20 cellular contexts compared by ENCODE assay signal in genomic region chr18:55513199-55513598, GRCh38.
DNase-seq lines count a peak whose midpoint lies in the region; ATAC-seq and TF ChIP-seq lines count a peak whose summit lies in the region.
"Had no signal": no experiment of that assay in that cellular context is flagged by ENCODE, and none has a peak within 500 bp of the region (broad histone marks: within the 10 kb centered on the region; RNA-seq: fewer than 3 reads in every experiment).

No MANE protein-coding gene starts in this region.

- no peak for ATAC-seq in WTC11
- no peak for ATAC-seq in GM21825 (IDR thresholded peaks at IDR 0.05; ENCODE audit: unreplicated experiment)
- ATAC-seq: activated T-cell treated with anti-CD3 and anti-CD28 coated beads, Interleukin-2, amount 50 U/mL, for 72 hours; GM12878; left lobe of liver had no signal

- no peak overlapping the region for H2BK12ac ChIP-seq in mesenchymal stem cell (ENCODE audit: low read length in 2 of 2)

- H3K27me3 Mint-ChIP-seq in WTC11 (ENCODE audit: low read depth), result no peaks in the 10 kb centered on the region
- H3K27me3 Mint-ChIP-seq in activated CD4-positive, alpha-beta memory T cell treated with anti-CD3 and anti-CD28 coated beads, Interleukin-2, amount 10 ng/mL, durations not matched to agents 7 days and 5 days, result no peaks in the 10 kb centered on the region
- H3K27me3 Mint-ChIP-seq: activated B cell treated with CpG ODN at 0.5 μM for 24 hours; activated naive CD8-positive, alpha-beta T cell; brain had no signal

- H2AK5ac ChIP-seq in mesenchymal stem cell (ENCODE audit: low read length, severe bottlenecking), result no peak overlapping the region

- H2BK5ac ChIP-seq in mesenchymal stem cell (ENCODE audit: low read depth, low read length, poor library complexity, severe bottlenecking), result no peak overlapping the region

- no peak overlapping the region for H3K4me2 ChIP-seq in mesenchymal stem cell (ENCODE audit: low read length, poor library complexity, severe bottlenecking)

- H3K9me3 ChIP-seq in HUES48 (ENCODE audit: control insufficient read depth, insufficient read depth, low read length), result no peaks in the 10 kb centered on the region
- no peaks in the 10 kb centered on the region for H3K9me3 ChIP-seq in mesenchymal stem cell (ENCODE audit: control insufficient read depth, low read length)
- H3K9me3 ChIP-seq in transverse colon, result no peaks in the 10 kb centered on the region

- no peaks in the 10 kb centered on the region for H3K27me3 ChIP-seq in HUES48 (ENCODE audit: control insufficient read depth, insufficient read depth, low read length)
- no peaks in the 10 kb centered on the region for H3K27me3 ChIP-seq in mesenchymal stem cell (ENCODE audit: control insufficient read depth in 1 of 2, insufficient read depth in 1 of 2, low read length in 2 of 2)
- no peaks in the 10 kb centered on the region for H3K27me3 ChIP-seq in transverse colon

- no peak for TF ChIP-seq CTCF in WTC11 (IDR thresholded peaks at IDR 0.05)
- no peak for TF ChIP-seq CTCF in transverse colon (IDR thresholded peaks at IDR 0.05)

- no peak overlapping the region for H3K14ac ChIP-seq in mesenchymal stem cell (ENCODE audit: low read length in 2 of 2)

- POLR2A ChIA-PET in WTC11 (lab: Charles Lee), result interaction anchor here (1.4 kb wide), 1 partner anchor 10 kb away, joined by 3 read pairs; no protein-coding TSS in a partner anchor
- POLR2A ChIA-PET in activated CD4-positive, alpha-beta memory T cell treated with anti-CD3 and anti-CD28 coated beads, Interleukin-2, amount 10 ng/mL, durations not matched to agents 7 days and 5 days (lab: Charles Lee), result no interaction called here

- H3K27ac ChIP-seq in HUES48 (ENCODE audit: low read depth, low read length) (peak overlapping the region; percentile 21), mesenchymal stem cell (ENCODE audit: low read length, poor library complexity, severe bottlenecking) (no peak overlapping the region), transverse colon (no peak overlapping the region)

- H3K36me3 ChIP-seq in HUES48 (ENCODE audit: control insufficient read depth, insufficient read depth, low read length) (no peaks in the 10 kb centered on the region), mesenchymal stem cell (ENCODE audit: control insufficient read depth in 1 of 2, insufficient read depth in 2 of 2, low read depth in 1 of 2, low read length in 2 of 2) (peaks cover 0 to 11% of the 10 kb centered on the region in 2 experiments), transverse colon (no peaks in the 10 kb centered on the region)

- H2BK120ac ChIP-seq in mesenchymal stem cell (ENCODE audit: low read depth, low read length), result no peak overlapping the region

- H3K4me3 Mint-ChIP-seq in WTC11, result peak overlapping the region; percentile 2; the same call in 1 of the 2 replicates
- no peak overlapping the region for H3K4me3 Mint-ChIP-seq in activated CD4-positive, alpha-beta memory T cell treated with anti-CD3 and anti-CD28 coated beads, Interleukin-2, amount 10 ng/mL, durations not matched to agents 7 days and 5 days
- H3K4me3 Mint-ChIP-seq: activated B cell treated with CpG ODN at 0.5 μM for 24 hours; activated naive CD8-positive, alpha-beta T cell; activated T-cell treated with anti-CD3 and anti-CD28 coated beads, Interleukin-2, amount 50 U/mL, for 72 hours; brain had no signal

- H3K23ac ChIP-seq in mesenchymal stem cell (ENCODE audit: low read length in 2 of 2), result no peak overlapping the region

- TF ChIP-seq EP300 in transverse colon (IDR thresholded peaks at IDR 0.05; ENCODE audit: low read depth), result no peak

- H4K91ac ChIP-seq in mesenchymal stem cell (ENCODE audit: low read length), result no peak overlapping the region

- peaks cover 36% of the 10 kb centered on the region for H3K4me1 Mint-ChIP-seq in WTC11
- H3K4me1 Mint-ChIP-seq in activated CD4-positive, alpha-beta memory T cell treated with anti-CD3 and anti-CD28 coated beads, Interleukin-2, amount 10 ng/mL, durations not matched to agents 7 days and 5 days, result no peaks in the 10 kb centered on the region

- no peak overlapping the region for H2AFZ ChIP-seq in mesenchymal stem cell (ENCODE audit: low read depth, low read length)

- H3K27ac Mint-ChIP-seq in WTC11, result peak overlapping the region; percentile 37; the same call in 1 of the 2 replicates
- H3K27ac Mint-ChIP-seq in activated CD4-positive, alpha-beta memory T cell treated with anti-CD3 and anti-CD28 coated beads, Interleukin-2, amount 10 ng/mL, durations not matched to agents 7 days and 5 days, result no peak overlapping the region
- H3K27ac Mint-ChIP-seq: activated B cell treated with CpG ODN at 0.5 μM for 24 hours; activated naive CD8-positive, alpha-beta T cell; activated T-cell treated with anti-CD3 and anti-CD28 coated beads, Interleukin-2, amount 50 U/mL, for 72 hours had no signal

- no peak overlapping the region for H3K9ac ChIP-seq in HUES48 (ENCODE audit: low read depth, low read length)
- H3K9ac ChIP-seq in mesenchymal stem cell (ENCODE audit: low read length), result no peak overlapping the region

- peaks cover 5% of the 10 kb centered on the region for H3K9me3 Mint-ChIP-seq in WTC11
- no peaks in the 10 kb centered on the region for H3K9me3 Mint-ChIP-seq in activated CD4-positive, alpha-beta memory T cell treated with anti-CD3 and anti-CD28 coated beads, Interleukin-2, amount 10 ng/mL, durations not matched to agents 7 days and 5 days
- H3K9me3 Mint-ChIP-seq: activated B cell treated with CpG ODN at 0.5 μM for 24 hours; activated T-cell treated with anti-CD3 and anti-CD28 coated beads, Interleukin-2, amount 50 U/mL, for 72 hours; brain had no signal

- H2BK15ac ChIP-seq in mesenchymal stem cell (ENCODE audit: low read depth, poor library complexity, severe bottlenecking), result no peak overlapping the region

- peaks cover 5% of the 10 kb centered on the region for H3K36me3 Mint-ChIP-seq in WTC11
- H3K36me3 Mint-ChIP-seq in activated CD4-positive, alpha-beta memory T cell treated with anti-CD3 and anti-CD28 coated beads, Interleukin-2, amount 10 ng/mL, durations not matched to agents 7 days and 5 days (ENCODE audit: low read depth), result no peaks in the 10 kb centered on the region
- H3K36me3 Mint-ChIP-seq: activated naive CD8-positive, alpha-beta T cell had no signal

- CTCF ChIA-PET in WTC11 (lab: Charles Lee), result interaction anchor here (0.6 kb wide), 1 partner anchor 170 kb away, joined by 6 read pairs; no protein-coding TSS in a partner anchor
- CTCF ChIA-PET in activated CD4-positive, alpha-beta memory T cell treated with anti-CD3 and anti-CD28 coated beads, Interleukin-2, amount 10 ng/mL, durations not matched to agents 7 days and 5 days (lab: Charles Lee), result no interaction called here

- in situ Hi-C loops in transverse colon (cut with MboI; ENCODE audit: low pct_ligation_motif_present in 1 of 4, low pct_unique_long_range_greater_than_20kb in 1 of 4, low sequenced_read_pairs in 3 of 4), result no loop called here

- H3K4me1 ChIP-seq in HUES48 (ENCODE audit: control insufficient read depth, insufficient read depth, low read length), result peaks cover 45% of the 10 kb centered on the region
- peaks cover 2% of the 10 kb centered on the region for H3K4me1 ChIP-seq in mesenchymal stem cell (ENCODE audit: control insufficient read depth, insufficient read depth, low read depth, low read length)
- H3K4me1 ChIP-seq in transverse colon, result peaks cover 0 to 9% (median 0%) of the 10 kb centered on the region in 4 donors

- H3K18ac ChIP-seq in mesenchymal stem cell (ENCODE audit: low read depth in 1 of 2, low read length in 2 of 2), result peak overlapping the region in 1 of 2 experiments; percentile 38

- TF ChIP-seq POLR2A in transverse colon (IDR thresholded peaks at IDR 0.05), result no peak

- no peak overlapping the region for H3K4ac ChIP-seq in mesenchymal stem cell (ENCODE audit: low read depth in 1 of 2, low read length in 2 of 2)

- no peak overlapping the region for H3K4me3 ChIP-seq in HUES48 (ENCODE audit: low read depth, low read length)
- H3K4me3 ChIP-seq in mesenchymal stem cell (ENCODE audit: insufficient read depth in 1 of 2, low read depth in 1 of 2, low read length in 2 of 2), result peak overlapping the region in 1 of 2 experiments; percentile 18
- H3K4me3 ChIP-seq in transverse colon, result no peak overlapping the region
- H3K4me3 ChIP-seq: GM12878, skin epidermis had no signal

- peaks cover 4% of the 10 kb centered on the region for H3K79me1 ChIP-seq in mesenchymal stem cell (replicated peaks; ENCODE audit: low read length, poor library complexity, severe bottlenecking)

- peak; percentile 6 to 18 for DNase-seq in AML-193 (lab: John Stamatoyannopoulos, UW)
- DNase-seq in WTC11 (ENCODE audit: low spot score), result no peak
- DNase-seq in mesenchymal stem cell, result peak; percentile 38
- DNase-seq in middle frontal gyrus (ENCODE audit: extremely low spot score, low spot score), result no peak
- DNase-seq in transverse colon, result no peak
- DNase-seq in activated CD4-positive, alpha-beta memory T cell treated with anti-CD3 and anti-CD28 coated beads, Interleukin-2, amount 10 ng/mL, durations not matched to agents 7 days and 5 days, result no peak
- DNase-seq: activated B cell treated with CpG ODN at 0.5 μM for 24 hours; activated T-cell treated with anti-CD3 and anti-CD28 coated beads, Interleukin-2, amount 50 U/mL, for 72 hours; NCI-H2107; NCI-H82; posterior cingulate gyrus; RPMI8226; stimulated activated CD4-positive, alpha-beta T cell treated with anti-CD3 and anti-CD28 coated beads, Interleukin-4, amount 100 ng/mL, for 24 hours had no signal

- H4K8ac ChIP-seq in mesenchymal stem cell (ENCODE audit: low read length), result no peak overlapping the region

- intact Hi-C loops in transverse colon (cut with DNase I; ENCODE audit: low total_unique reads), result no loop called here

Comparison
In these comparisons a context has a peak if more than half of its experiments do, and no peak if none do; other contexts are left out.
1. DNase-seq: peak in AML-193 (2 of 2) and mesenchymal stem cell (single experiment); none in WTC11 (single experiment), middle frontal gyrus (single experiment), transverse colon (single experiment) and activated CD4-positive, alpha-beta memory T cell treated with anti-CD3 and anti-CD28 coated beads, Interleukin-2, amount 10 ng/mL, durations not matched to agents 7 days and 5 days (single experiment).